ENCODE assay signal across 12 cellular contexts in genomic region chr2:106511934-106512333, GRCh38. TPM values are rescaled to one million over a fixed set of nuclear protein-coding genes. Genes with fewer than 3 reads are reported as not detected.
A peak's percentile ranks its signal among the peaks of the same experiment; 100 is the strongest.
DNase-seq lines count a peak whose midpoint lies in the region; ATAC-seq, FAIRE-seq and TF ChIP-seq lines count a peak whose summit lies in the region.
"Not testable (repeated sequence)": the region's sequence is repeated elsewhere in the genome, so short reads cannot be mapped to it uniquely, and the experiment has no call there.
"Had no signal": no experiment of that assay in that cellular context is flagged by ENCODE, and none has a peak within 500 bp of the region (broad histone marks: within the 10 kb centered on the region; RNA-seq: fewer than 3 reads in every experiment).

No MANE protein-coding gene starts in this region.

- FAIRE-seq in GM12892 (lab: Jason Lieb, UNC), result peak; percentile 14

- not testable (repeated sequence) for H3K27ac ChIP-seq in naive thymus-derived CD4-positive, alpha-beta T cell (ENCODE audit: low read depth, low read length)

- not testable (repeated sequence) for H3K9me3 ChIP-seq in T-helper 17 cell (ENCODE audit: control insufficient read depth, low read length, poor library complexity, severe bottlenecking); naive thymus-derived CD4-positive, alpha-beta T cell (ENCODE audit: control insufficient read depth in 2 of 3, low read length in 3 of 3)

- not testable (repeated sequence) for TF ChIP-seq POLR2A in GM12892 (IDR thresholded peaks at IDR 0.05; ENCODE audit: low read depth, low read length)

- ATAC-seq in T-helper 17 cell, result not testable (repeated sequence)
- peak; percentile 35 for ATAC-seq in Right ventricle myocardium inferior
- ATAC-seq in naive thymus-derived CD4-positive, alpha-beta T cell, result peak; percentile 59
- peak; percentile 5 for ATAC-seq in stimulated activated effector memory CD8-positive, alpha-beta T cell treated with anti-CD3 and anti-CD28 coated beads, Interleukin-12 subunit alpha, Interleukin-12 subunit beta, amount 100 ng/mL, for 72 hours

- intact Hi-C loops in dendritic cell treated with granulocyte-macrophage colony-stimulating factor and Interleukin-4, amounts not matched to agents 40 ng/mL and 50 ng/mL, for 4 days (cut with micrococcal nuclease); Right ventricle myocardium inferior (cut with DNase I); naive thymus-derived CD4-positive, alpha-beta T cell (cut with micrococcal nuclease): not testable (repeated sequence)

- CTCF ChIA-PET in naive thymus-derived CD4-positive, alpha-beta T cell (lab: Charles Lee), result not testable (repeated sequence)

- H3K27ac Mint-ChIP-seq in T-helper 17 cell, result not testable (repeated sequence)
- peak overlapping the region; percentile 4 for H3K27ac Mint-ChIP-seq in activated naive CD8-positive, alpha-beta T cell
- H3K27ac Mint-ChIP-seq in dendritic cell treated with granulocyte-macrophage colony-stimulating factor and Interleukin-4, amounts not matched to agents 40 ng/mL and 50 ng/mL, for 4 days, result peak overlapping the region; percentile 89
- H3K27ac Mint-ChIP-seq in naive thymus-derived CD4-positive, alpha-beta T cell, result peak overlapping the region in 4 of 9 donors; percentile 3 to 61 (median 16)
- peak overlapping the region; percentile 35 for H3K27ac Mint-ChIP-seq in stimulated activated effector memory CD8-positive, alpha-beta T cell treated with anti-CD3 and anti-CD28 coated beads, Interleukin-12 subunit alpha, Interleukin-12 subunit beta, amount 100 ng/mL, for 72 hours

- H3K27me3 Mint-ChIP-seq in T-helper 17 cell; activated naive CD8-positive, alpha-beta T cell; dendritic cell treated with granulocyte-macrophage colony-stimulating factor and Interleukin-4, amounts not matched to agents 40 ng/mL and 50 ng/mL, for 4 days; naive thymus-derived CD4-positive, alpha-beta T cell: not testable (repeated sequence)

- DNase-seq in GM12892 (ENCODE audit: insufficient read length); T-helper 17 cell; Right ventricle myocardium inferior (ENCODE audit: missing footprints); naive thymus-derived CD4-positive, alpha-beta T cell; stimulated activated effector memory CD8-positive, alpha-beta T cell treated with anti-CD3 and anti-CD28 coated beads, Interleukin-12 subunit alpha, Interleukin-12 subunit beta, amount 100 ng/mL, for 72 hours (ENCODE audit: low spot score in 2 of 2): not testable (repeated sequence)

- peak overlapping the region; percentile 73 for H3K4me3 Mint-ChIP-seq in T-helper 17 cell
- peak overlapping the region; percentile 54 for H3K4me3 Mint-ChIP-seq in activated naive CD8-positive, alpha-beta T cell
- H3K4me3 Mint-ChIP-seq in dendritic cell treated with granulocyte-macrophage colony-stimulating factor and Interleukin-4, amounts not matched to agents 40 ng/mL and 50 ng/mL, for 4 days, result peak overlapping the region; percentile 66
- H3K4me3 Mint-ChIP-seq in naive thymus-derived CD4-positive, alpha-beta T cell, result peak overlapping the region; percentile 26 to 74 (median 66)
- peak overlapping the region; percentile 42 for H3K4me3 Mint-ChIP-seq in stimulated activated effector memory CD8-positive, alpha-beta T cell treated with anti-CD3 and anti-CD28 coated beads, Interleukin-12 subunit alpha, Interleukin-12 subunit beta, amount 100 ng/mL, for 72 hours

- H3K4me3 ChIP-seq in naive thymus-derived CD4-positive, alpha-beta T cell (ENCODE audit: low read length), result not testable (repeated sequence)

- not testable (repeated sequence) for H3K4me1 ChIP-seq in naive thymus-derived CD4-positive, alpha-beta T cell (ENCODE audit: control insufficient read depth in 2 of 2, insufficient read depth in 2 of 2, low read length in 2 of 2)

- H3K36me3 ChIP-seq in naive thymus-derived CD4-positive, alpha-beta T cell (ENCODE audit: control insufficient read depth in 2 of 3, insufficient read depth in 3 of 3, low read length in 3 of 3), result not testable (repeated sequence)

- H3K27me3 ChIP-seq in naive thymus-derived CD4-positive, alpha-beta T cell (ENCODE audit: control insufficient read depth in 2 of 2, insufficient read depth in 2 of 2, low read length in 2 of 2), result not testable (repeated sequence)

- H3K36me3 Mint-ChIP-seq in T-helper 17 cell (ENCODE audit: low read depth); activated naive CD8-positive, alpha-beta T cell; dendritic cell treated with granulocyte-macrophage colony-stimulating factor and Interleukin-4, amounts not matched to agents 40 ng/mL and 50 ng/mL, for 4 days (ENCODE audit: low read depth); naive thymus-derived CD4-positive, alpha-beta T cell; stimulated activated effector memory CD8-positive, alpha-beta T cell treated with anti-CD3 and anti-CD28 coated beads, Interleukin-12 subunit alpha, Interleukin-12 subunit beta, amount 100 ng/mL, for 72 hours: not testable (repeated sequence)

- not testable (repeated sequence) for H3K4me1 Mint-ChIP-seq in T-helper 17 cell
- peaks cover 23% of the 10 kb centered on the region for H3K4me1 Mint-ChIP-seq in activated naive CD8-positive, alpha-beta T cell (ENCODE audit: low read depth)
- peaks cover 26% of the 10 kb centered on the region for H3K4me1 Mint-ChIP-seq in dendritic cell treated with granulocyte-macrophage colony-stimulating factor and Interleukin-4, amounts not matched to agents 40 ng/mL and 50 ng/mL, for 4 days (ENCODE audit: low read depth)
- peaks cover 0 to 13% (median 8%) of the 10 kb centered on the region in 7 donors for H3K4me1 Mint-ChIP-seq in naive thymus-derived CD4-positive, alpha-beta T cell
- peaks cover 10% of the 10 kb centered on the region for H3K4me1 Mint-ChIP-seq in stimulated activated effector memory CD8-positive, alpha-beta T cell treated with anti-CD3 and anti-CD28 coated beads, Interleukin-12 subunit alpha, Interleukin-12 subunit beta, amount 100 ng/mL, for 72 hours

- POLR2A ChIA-PET in naive thymus-derived CD4-positive, alpha-beta T cell (lab: Charles Lee), result not testable (repeated sequence)

- not testable (repeated sequence) for H3K9me3 Mint-ChIP-seq in activated naive CD8-positive, alpha-beta T cell (ENCODE audit: low read depth); dendritic cell treated with granulocyte-macrophage colony-stimulating factor and Interleukin-4, amounts not matched to agents 40 ng/mL and 50 ng/mL, for 4 days; naive thymus-derived CD4-positive, alpha-beta T cell; stimulated activated effector memory CD8-positive, alpha-beta T cell treated with anti-CD3 and anti-CD28 coated beads, Interleukin-12 subunit alpha, Interleukin-12 subunit beta, amount 100 ng/mL, for 72 hours

RNA-seq across cellular contexts. Expression of gene CD8B2, which starts 24.8 kb away (rescaled TPM):
- not detected for polyA plus RNA-seq in GM12892 (2012; ENCODE audit: missing spikeins)
- total RNA-seq in T-helper 17 cell (not detected), Right ventricle myocardium inferior (not detected)
- total RNA-seq in naive thymus-derived CD4-positive, alpha-beta T cell, result under 1 TPM in 1 of 5 experiments, not detected in 4; 0.64 TPM
- not detected for polyA plus RNA-seq in naive thymus-derived CD4-positive, alpha-beta T cell
- total RNA-seq: bronchial epithelial cell; CD4-positive, CD25-positive, alpha-beta regulatory T cell; H9; subcutaneous adipose tissue had no signal
- polyA plus RNA-seq: neural cell had no signal

RNA-seq across cellular contexts. Expression of gene RGPD3, which starts 43.7 kb away (rescaled TPM):
- polyA plus RNA-seq in GM12892 (2012; ENCODE audit: missing spikeins), result 0.21 TPM
- under 1 TPM; 0.21 to 0.37 TPM for total RNA-seq in T-helper 17 cell
- total RNA-seq in Right ventricle myocardium inferior, result 0.16 TPM
- total RNA-seq in naive thymus-derived CD4-positive, alpha-beta T cell, result under 1 TPM in 4 of 5 experiments, not detected in 1; 0.19 to 0.47 (median 0.35) TPM
- polyA plus RNA-seq in naive thymus-derived CD4-positive, alpha-beta T cell, result under 1 TPM in 1 of 2 donors, not detected in 1; 0.17 TPM
